17 cellular contexts compared by ENCODE assay signal in the genomic region with DNA sequence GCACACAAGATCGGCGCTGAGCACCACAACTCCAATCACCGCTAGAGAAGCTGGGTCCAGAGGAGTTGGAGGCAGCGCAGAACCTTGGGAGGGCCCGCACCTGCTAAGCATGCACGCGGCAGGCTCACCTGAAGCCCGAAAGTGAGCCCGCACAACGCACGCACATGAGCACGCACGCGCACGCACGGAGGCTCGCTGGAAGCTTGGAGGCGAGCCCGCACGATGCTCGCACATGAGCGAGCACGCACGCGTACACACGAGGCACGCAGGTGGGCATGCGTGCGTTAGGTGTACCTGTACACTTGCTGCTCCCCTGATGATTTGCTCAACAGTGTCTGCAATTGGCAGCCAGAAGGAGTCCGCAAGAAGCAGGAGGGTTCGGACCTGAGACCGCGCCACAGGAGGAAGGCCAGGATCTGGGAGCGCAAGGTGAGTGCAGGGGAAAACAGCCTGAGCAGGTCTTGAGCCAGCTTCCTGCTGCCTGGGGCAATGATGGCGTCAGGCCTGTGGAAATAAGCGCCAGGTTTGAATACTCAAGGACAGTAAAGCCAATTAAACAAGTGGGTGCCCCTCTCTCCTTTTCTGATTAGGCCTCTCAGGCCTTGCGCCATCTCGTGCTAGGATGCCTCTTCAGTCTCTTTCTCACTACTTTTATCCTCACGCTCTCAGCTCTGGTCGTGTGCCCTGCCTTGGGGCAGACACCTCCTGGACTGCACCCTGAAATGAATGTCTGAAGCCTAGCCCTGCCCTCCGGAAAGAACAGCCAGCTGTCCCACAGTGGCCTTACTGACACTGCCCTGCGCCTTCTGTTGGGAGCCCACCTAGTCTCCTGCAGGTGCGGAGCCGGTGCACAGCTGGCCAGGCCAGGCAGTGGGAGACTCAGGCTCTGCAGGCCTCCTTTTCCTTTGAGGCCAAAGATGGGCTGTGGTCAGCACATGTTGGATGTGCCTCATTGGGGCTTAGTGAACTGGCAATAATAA.
DNase-seq lines count a peak whose midpoint lies in the region; ATAC-seq and TF ChIP-seq lines count a peak whose summit lies in the region.
"Had no signal": no experiment of that assay in that cellular context is flagged by ENCODE, and none has a peak within 500 bp of the region (broad histone marks: within the 10 kb centered on the region; RNA-seq: fewer than 3 reads in every experiment).

No MANE protein-coding gene starts in this region.

- no peaks in the 10 kb centered on the region for H3K9me3 ChIP-seq in osteoblast (ENCODE audit: low read depth, low read length)

- H3K4me3 ChIP-seq in GM23338 = no peak overlapping the region
- no peak overlapping the region for H3K4me3 ChIP-seq in coronary artery
- H3K4me3 ChIP-seq in osteoblast (ENCODE audit: insufficient read depth, low read length) = no peak overlapping the region

- H3K9me2 ChIP-seq in GM23338 (ENCODE audit: insufficient read depth) = no peaks in the 10 kb centered on the region

- no peaks in the 10 kb centered on the region for H3K79me2 ChIP-seq in GM23338 (replicated peaks; ENCODE audit: insufficient read depth)
- no peaks in the 10 kb centered on the region for H3K79me2 ChIP-seq in osteoblast (ENCODE audit: insufficient read depth, low read length)

- TF ChIP-seq CTCF in 22Rv1 (IDR thresholded peaks at IDR 0.05) = no peak
- no peak for TF ChIP-seq CTCF in GM23338 (conservative IDR thresholded peaks at IDR 0.05; ENCODE audit: low read depth in 2 of 2)
- no peak for TF ChIP-seq CTCF in coronary artery (IDR thresholded peaks at IDR 0.05)
- no peak for TF ChIP-seq CTCF in osteoblast (IDR thresholded peaks at IDR 0.05; ENCODE audit: extremely low read depth, low read depth, low read length)

- no peak overlapping the region for H3K4me2 ChIP-seq in GM23338
- no peak overlapping the region for H3K4me2 ChIP-seq in osteoblast (ENCODE audit: insufficient read depth, low read length)

- ATAC-seq in GM23338 = no peak
- ATAC-seq: HCT116 had no signal

- H3K36me3 ChIP-seq in GM23338 (ENCODE audit: insufficient read depth) (no peaks in the 10 kb centered on the region), osteoblast (ENCODE audit: insufficient read depth, low read length) (no peaks in the 10 kb centered on the region)

- peaks cover 10% of the 10 kb centered on the region for H3K27me3 Mint-ChIP-seq in GM23338 (ENCODE audit: insufficient read depth, low read depth, poor library complexity)

- H4K20me1 ChIP-seq in GM23338 (replicated peaks; ENCODE audit: insufficient read depth) (no peaks in the 10 kb centered on the region), osteoblast (ENCODE audit: insufficient read depth, low read length) (no peaks in the 10 kb centered on the region)

- no peaks in the 10 kb centered on the region; the same call in 1 of the 2 replicates for H3K4me1 ChIP-seq in GM23338 (ENCODE audit: insufficient read depth)
- H3K4me1 ChIP-seq in osteoblast (ENCODE audit: insufficient read depth, low read length) = peaks cover 10% of the 10 kb centered on the region

- peak; percentile 10 for DNase-seq in GM23338 (ENCODE audit: low spot score)
- DNase-seq in coronary artery (ENCODE audit: low spot score) = peak; percentile 54
- peak; percentile 65 for DNase-seq in osteoblast (ENCODE audit: insufficient read length, low spot score, missing footprints)
- DNase-seq in stimulated activated CD4-positive, alpha-beta T cell treated with anti-CD3 and anti-CD28 coated beads, Interleukin-2, amount 100 ng/mL, for 48 hours = no peak
- DNase-seq in NCI-H526 (lab: John Stamatoyannopoulos, UW) = no peak
- DNase-seq in NCI-H226 = no peak
- no peak for DNase-seq in NCI-H1417 (lab: John Stamatoyannopoulos, UW)
- DNase-seq: ACHN, AML-193, EL, KG1, NCI-H1694 treated with DMSO at 0.1 percent for 48 hours, NCI-H2107, NCI-H69, RPMI8226 had no signal

- H3K27me3 ChIP-seq in GM23338 (ENCODE audit: insufficient read depth) (no peaks in the 10 kb centered on the region), osteoblast (ENCODE audit: insufficient read depth, low read length) (no peaks in the 10 kb centered on the region)

- H3F3A ChIP-seq in GM23338 (replicated peaks; ENCODE audit: low read depth) = no peaks in the 10 kb centered on the region

- H3K4me3 Mint-ChIP-seq in GM23338 = no peak overlapping the region

- no peaks in the 10 kb centered on the region for H3K9me3 Mint-ChIP-seq in GM23338

- peak overlapping the region; percentile 58 for H3K27ac ChIP-seq in 22Rv1
- no peak overlapping the region for H3K27ac ChIP-seq in GM23338 (ENCODE audit: low read depth)
- H3K27ac ChIP-seq in coronary artery = no peak overlapping the region
- no peak overlapping the region for H3K27ac ChIP-seq in osteoblast (ENCODE audit: low read depth, low read length)

- no peaks in the 10 kb centered on the region for H3K36me3 Mint-ChIP-seq in GM23338 (ENCODE audit: low read depth)

- H3K27ac Mint-ChIP-seq in GM23338 = no peak overlapping the region

- H2AFZ ChIP-seq in GM23338 (peak overlapping the region; percentile 87), osteoblast (ENCODE audit: low read length) (no peak overlapping the region)

- H3K4me1 Mint-ChIP-seq in GM23338 = peaks cover 12% of the 10 kb centered on the region; the same call in 2 of the 3 replicates

TF ChIP-seq in GM23338, 12 proteins besides CTCF, POLR2A, EP300 and RAD21 (continues in another document):
- TF ChIP-seq ZNF331 (CRISPR knock-in tag; IDR thresholded peaks at IDR 0.05; ENCODE audit: low read depth) (no peak), EZH2 (IDR thresholded peaks at IDR 0.05; ENCODE audit: low read depth, unreplicated experiment) (no peak), NANOG (IDR thresholded peaks at IDR 0.05; ENCODE audit: borderline replicate concordance) (no peak), JUNB (IDR thresholded peaks at IDR 0.05; ENCODE audit: unreplicated experiment) (no peak), STAT1 (IDR thresholded peaks at IDR 0.05; ENCODE audit: unreplicated experiment) (no peak), POLR2AphosphoS5 (IDR thresholded peaks at IDR 0.05; ENCODE audit: low read depth) (no peak), EZH2phosphoT487 (IDR thresholded peaks at IDR 0.05; ENCODE audit: unreplicated experiment) (no peak), ZNF114 (CRISPR knock-in tag; IDR thresholded peaks at IDR 0.05) (no peak)
- TF ChIP-seq, protein P1, sequence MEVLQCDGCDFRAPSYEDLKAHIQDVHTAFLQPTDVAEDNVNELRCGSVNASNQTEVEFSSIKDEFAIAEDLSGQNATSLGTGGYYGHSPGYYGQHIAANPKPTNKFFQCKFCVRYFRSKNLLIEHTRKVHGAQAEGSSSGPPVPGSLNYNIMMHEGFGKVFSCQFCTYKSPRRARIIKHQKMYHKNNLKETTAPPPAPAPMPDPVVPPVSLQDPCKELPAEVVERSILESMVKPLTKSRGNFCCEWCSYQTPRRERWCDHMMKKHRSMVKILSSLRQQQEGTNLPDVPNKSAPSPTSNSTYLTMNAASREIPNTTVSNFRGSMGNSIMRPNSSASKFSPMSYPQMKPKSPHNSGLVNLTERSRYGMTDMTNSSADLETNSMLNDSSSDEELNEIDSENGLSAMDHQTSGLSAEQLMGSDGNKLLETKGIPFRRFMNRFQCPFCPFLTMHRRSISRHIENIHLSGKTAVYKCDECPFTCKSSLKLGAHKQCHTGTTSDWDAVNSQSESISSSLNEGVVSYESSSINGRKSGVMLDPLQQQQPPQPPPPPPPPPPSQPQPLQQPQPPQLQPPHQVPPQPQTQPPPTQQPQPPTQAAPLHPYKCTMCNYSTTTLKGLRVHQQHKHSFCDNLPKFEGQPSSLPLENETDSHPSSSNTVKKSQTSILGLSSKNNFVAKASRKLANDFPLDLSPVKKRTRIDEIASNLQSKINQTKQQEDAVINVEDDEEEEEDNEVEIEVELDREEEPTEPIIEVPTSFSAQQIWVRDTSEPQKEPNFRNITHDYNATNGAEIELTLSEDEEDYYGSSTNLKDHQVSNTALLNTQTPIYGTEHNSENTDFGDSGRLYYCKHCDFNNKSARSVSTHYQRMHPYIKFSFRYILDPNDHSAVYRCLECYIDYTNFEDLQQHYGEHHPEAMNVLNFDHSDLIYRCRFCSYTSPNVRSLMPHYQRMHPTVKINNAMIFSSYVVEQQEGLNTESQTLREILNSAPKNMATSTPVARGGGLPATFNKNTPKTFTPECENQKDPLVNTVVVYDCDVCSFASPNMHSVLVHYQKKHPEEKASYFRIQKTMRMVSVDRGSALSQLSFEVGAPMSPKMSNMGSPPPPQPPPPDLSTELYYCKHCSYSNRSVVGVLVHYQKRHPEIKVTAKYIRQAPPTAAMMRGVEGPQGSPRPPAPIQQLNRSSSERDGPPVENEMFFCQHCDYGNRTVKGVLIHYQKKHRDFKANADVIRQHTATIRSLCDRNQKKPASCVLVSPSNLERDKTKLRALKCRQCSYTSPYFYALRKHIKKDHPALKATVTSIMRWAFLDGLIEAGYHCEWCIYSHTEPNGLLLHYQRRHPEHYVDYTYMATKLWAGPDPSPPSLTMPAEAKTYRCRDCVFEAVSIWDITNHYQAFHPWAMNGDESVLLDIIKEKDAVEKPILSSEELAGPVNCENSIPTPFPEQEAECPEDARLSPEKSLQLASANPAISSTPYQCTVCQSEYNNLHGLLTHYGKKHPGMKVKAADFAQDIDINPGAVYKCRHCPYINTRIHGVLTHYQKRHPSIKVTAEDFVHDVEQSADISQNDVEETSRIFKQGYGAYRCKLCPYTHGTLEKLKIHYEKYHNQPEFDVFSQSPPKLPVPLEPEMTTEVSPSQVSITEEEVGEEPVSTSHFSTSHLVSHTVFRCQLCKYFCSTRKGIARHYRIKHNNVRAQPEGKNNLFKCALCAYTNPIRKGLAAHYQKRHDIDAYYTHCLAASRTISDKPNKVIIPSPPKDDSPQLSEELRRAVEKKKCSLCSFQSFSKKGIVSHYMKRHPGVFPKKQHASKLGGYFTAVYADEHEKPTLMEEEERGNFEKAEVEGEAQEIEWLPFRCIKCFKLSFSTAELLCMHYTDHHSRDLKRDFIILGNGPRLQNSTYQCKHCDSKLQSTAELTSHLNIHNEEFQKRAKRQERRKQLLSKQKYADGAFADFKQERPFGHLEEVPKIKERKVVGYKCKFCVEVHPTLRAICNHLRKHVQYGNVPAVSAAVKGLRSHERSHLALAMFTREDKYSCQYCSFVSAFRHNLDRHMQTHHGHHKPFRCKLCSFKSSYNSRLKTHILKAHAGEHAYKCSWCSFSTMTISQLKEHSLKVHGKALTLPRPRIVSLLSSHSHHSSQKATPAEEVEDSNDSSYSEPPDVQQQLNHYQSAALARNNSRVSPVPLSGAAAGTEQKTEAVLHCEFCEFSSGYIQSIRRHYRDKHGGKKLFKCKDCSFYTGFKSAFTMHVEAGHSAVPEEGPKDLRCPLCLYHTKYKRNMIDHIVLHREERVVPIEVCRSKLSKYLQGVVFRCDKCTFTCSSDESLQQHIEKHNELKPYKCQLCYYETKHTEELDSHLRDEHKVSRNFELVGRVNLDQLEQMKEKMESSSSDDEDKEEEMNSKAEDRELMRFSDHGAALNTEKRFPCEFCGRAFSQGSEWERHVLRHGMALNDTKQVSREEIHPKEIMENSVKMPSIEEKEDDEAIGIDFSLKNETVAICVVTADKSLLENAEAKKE (CRISPR knock-in tag; IDR thresholded peaks at IDR 0.05) = no peak

Comparison
In these comparisons a context has a peak if more than half of its experiments do, and no peak if none do; other contexts are left out.
1. DNase-seq: peak in GM23338 (single experiment), coronary artery (single experiment) and osteoblast (single experiment); none in stimulated activated CD4-positive, alpha-beta T cell treated with anti-CD3 and anti-CD28 coated beads, Interleukin-2, amount 100 ng/mL, for 48 hours (0 of 2), NCI-H526 (0 of 2), NCI-H226 (single experiment) and NCI-H1417 (0 of 3).